ENCODE assay signal across 8 cellular contexts in the genomic region with DNA sequence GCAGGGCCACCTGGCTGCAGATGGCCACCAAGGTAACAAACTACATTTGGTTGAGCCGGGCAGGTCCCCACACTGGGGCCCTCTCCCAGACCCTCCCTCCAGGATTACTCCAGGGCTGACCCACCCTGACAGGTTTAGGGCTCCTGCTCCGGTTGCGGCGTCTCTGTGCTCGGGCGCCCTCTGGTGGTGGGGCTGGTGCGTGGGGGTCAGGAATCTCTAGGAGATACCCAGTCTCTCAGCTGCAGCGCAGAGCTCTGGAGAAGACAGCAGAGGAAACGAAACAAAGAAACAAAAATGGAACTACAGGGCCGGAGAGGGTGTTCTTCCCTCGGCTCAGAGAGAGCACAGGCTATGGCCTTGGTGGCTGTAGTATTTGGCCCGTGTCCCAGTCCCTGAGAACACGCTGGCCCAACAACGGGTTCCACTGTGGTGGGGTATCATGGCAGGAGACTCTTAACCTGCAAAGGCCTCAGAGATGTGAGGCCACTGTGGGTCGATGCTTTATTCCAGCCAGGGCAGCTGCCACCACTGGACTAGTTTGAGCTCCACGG. TPM values are rescaled to one million over a fixed set of nuclear protein-coding genes. Genes with fewer than 3 reads are reported as not detected.
DNase-seq lines count a peak whose midpoint lies in the region; ATAC-seq and TF ChIP-seq lines count a peak whose summit lies in the region.

No MANE protein-coding gene starts in this region.

- H3K9me3 Mint-ChIP-seq in T-helper 2 cell treated with Interferon-gamma antibody and Interleukin-4, amounts not matched to agents 5 μg/mL and 100 μg/mL, for 36 hours, result no peaks in the 10 kb centered on the region

- H3F3A ChIP-seq in smooth muscle cell (ENCODE audit: low read depth), result no peaks in the 10 kb centered on the region

- DNase-seq in ELF-1 (ENCODE audit: low read depth, low spot score) (peak; percentile 89), HT1080 (ENCODE audit: low read depth) (peak; percentile 42), ascending aorta (ENCODE audit: low spot score in 2 of 2) (peak in 1 of 2 donors; percentile 86), hypothalamus (lab: John Stamatoyannopoulos, UW) (peak in 39 of 51 donors; percentile 14 to 78 (median 46)), smooth muscle cell (lab: John Stamatoyannopoulos, UW; ENCODE audit: unreplicated experiment) (no peak), medulla oblongata (ENCODE audit: extremely low spot score) (no peak)
- DNase-seq in T-helper 2 cell treated with Interferon-gamma antibody and Interleukin-4, amounts not matched to agents 5 μg/mL and 100 μg/mL, for 36 hours (ENCODE audit: low spot score), result peak; percentile 69

- H3K4me1 Mint-ChIP-seq in T-helper 2 cell treated with Interferon-gamma antibody and Interleukin-4, amounts not matched to agents 5 μg/mL and 100 μg/mL, for 36 hours (ENCODE audit: low read depth), result peaks cover 13% of the 10 kb centered on the region

- H3K4me1 ChIP-seq in ascending aorta, result peaks cover 0 to 18% of the 10 kb centered on the region in 2 donors
- H3K4me1 ChIP-seq in smooth muscle cell (ENCODE audit: low read depth), result no peaks in the 10 kb centered on the region

- peak overlapping the region; percentile 69 to 98 for H3K4me3 ChIP-seq in ascending aorta
- H3K4me3 ChIP-seq in smooth muscle cell, result peak overlapping the region; percentile 79

- intact Hi-C loops in ascending aorta (cut with DNase I), result loop anchor here (1.0 to 5.0 kb wide), 2 partner anchors 55 to 72 kb away; no protein-coding TSS in a partner anchor

- H2AFZ ChIP-seq in smooth muscle cell (ENCODE audit: low read depth), result no peak overlapping the region

- no peaks in the 10 kb centered on the region for H3K36me3 Mint-ChIP-seq in T-helper 2 cell treated with Interferon-gamma antibody and Interleukin-4, amounts not matched to agents 5 μg/mL and 100 μg/mL, for 36 hours (ENCODE audit: low read depth)

- H3K27ac ChIP-seq in ascending aorta (peak overlapping the region; percentile 95 to 99), smooth muscle cell (ENCODE audit: low read depth) (no peak overlapping the region)

- WGBS in smooth muscle cell (ENCODE audit: low lambda C conversion rate), result 53% methylated on average over 16 of the region's 16 CpGs

- TF ChIP-seq CTCF in ascending aorta (IDR thresholded peaks at IDR 0.05) (peak; percentile 81 to 90 (median 83)), smooth muscle cell (IDR thresholded peaks at IDR 0.05; ENCODE audit: borderline replicate concordance, insufficient read depth, poor library complexity, severe bottlenecking) (peak; percentile 82)

- no peak for ATAC-seq in HG03045 (IDR thresholded peaks at IDR 0.05; ENCODE audit: unreplicated experiment)

- H3K9me3 ChIP-seq in ascending aorta (no peaks in the 10 kb centered on the region), smooth muscle cell (replicated peaks; ENCODE audit: low read depth) (no peaks in the 10 kb centered on the region)

- H3K4me2 ChIP-seq in smooth muscle cell, result peak overlapping the region; percentile 99

- H3K27me3 ChIP-seq in ascending aorta, result no peaks in the 10 kb centered on the region
- H3K27me3 ChIP-seq in smooth muscle cell (ENCODE audit: low read depth), result peaks cover 25% of the 10 kb centered on the region

- peaks cover 68% of the 10 kb centered on the region for H3K27me3 Mint-ChIP-seq in T-helper 2 cell treated with Interferon-gamma antibody and Interleukin-4, amounts not matched to agents 5 μg/mL and 100 μg/mL, for 36 hours (ENCODE audit: low read depth)

- peaks cover 15% of the 10 kb centered on the region for H4K20me1 ChIP-seq in smooth muscle cell (ENCODE audit: low read depth)

- H3K4me3 Mint-ChIP-seq in T-helper 2 cell treated with Interferon-gamma antibody and Interleukin-4, amounts not matched to agents 5 μg/mL and 100 μg/mL, for 36 hours, result peak overlapping the region; percentile 93

- H3K36me3 ChIP-seq in ascending aorta (peaks cover 13 to 23% of the 10 kb centered on the region in 2 donors), smooth muscle cell (ENCODE audit: low read depth) (no peaks in the 10 kb centered on the region)

- H3K27ac Mint-ChIP-seq in T-helper 2 cell treated with Interferon-gamma antibody and Interleukin-4, amounts not matched to agents 5 μg/mL and 100 μg/mL, for 36 hours, result no peak overlapping the region

- H3K79me2 ChIP-seq in smooth muscle cell (ENCODE audit: low read depth), result no peaks in the 10 kb centered on the region

- H3K9ac ChIP-seq in smooth muscle cell (ENCODE audit: low read depth), result no peak overlapping the region

RNA-seq across cellular contexts. Expression of a gene that starts 2.4 kb away (rescaled TPM):
- 2.8 and 3.1 TPM in 2 replicates for total RNA-seq in HT1080 (2014; rRNA removed; shearing (Covaris generic))
- polyA plus RNA-seq in HT1080 (2015; cell fraction: cytosol; rRNA removed), result 3.8 and 4.2 TPM in 2 replicates
- 1.2 and 1.9 TPM in 2 replicates for polyA plus RNA-seq in HT1080 (2015; cell fraction: nucleus; rRNA removed)
- 2,116 TPM for total RNA-seq in ascending aorta
- 39.9 and 50.5 TPM in 2 replicates for total RNA-seq in smooth muscle cell
- 22.1 and 24.3 TPM in 2 replicates for polyA plus RNA-seq in smooth muscle cell

Comparison
In these comparisons a context has a peak if more than half of its experiments do, and no peak if none do; other contexts are left out.
1. DNase-seq: peak in ELF-1 (single experiment), HT1080 (single experiment), T-helper 2 cell treated with Interferon-gamma antibody and Interleukin-4, amounts not matched to agents 5 μg/mL and 100 μg/mL, for 36 hours (single experiment) and hypothalamus (39 of 51); none in smooth muscle cell (single experiment) and medulla oblongata (single experiment).
2. RNA of a gene that starts 2.4 kb away (total RNA-seq): 2,116 TPM in ascending aorta (single experiment); 39.9 to 50.5 TPM in smooth muscle cell and 2.8 to 3.1 TPM in HT1080; every median in the first group is over 10 times any median in the second.